Comparison of ENCODE assay signal across 1 cellular context in the genomic region with DNA sequence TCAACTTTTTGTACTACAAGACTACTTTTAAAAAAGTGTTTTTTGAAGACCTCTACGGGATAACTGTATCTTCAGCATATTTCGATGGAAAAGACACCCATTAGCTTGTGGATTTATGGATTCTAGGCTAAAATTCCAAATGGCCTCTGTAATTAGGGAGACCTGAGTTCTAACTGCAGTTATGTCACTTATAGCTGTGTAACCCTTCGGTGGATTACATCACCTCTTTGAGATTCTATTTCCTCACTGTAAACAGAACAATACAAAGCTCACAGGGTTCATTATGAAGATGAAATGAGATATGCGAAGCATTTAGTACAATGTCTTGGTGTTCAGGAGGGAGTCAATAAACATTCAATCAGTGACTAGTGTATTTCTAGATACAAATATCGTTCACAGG.
TF ChIP-seq lines count a peak whose summit lies in the region.

No MANE protein-coding gene starts in this region.

TF ChIP-seq in HEK293, 187 proteins besides CTCF, POLR2A, EP300 and RAD21 (continued from another document and continues in another):
- TF ChIP-seq ZNF324 (tag by site-specific recombination; IDR thresholded peaks at IDR 0.05): no peak
- TF ChIP-seq ZBTB1 (tag by site-specific recombination; IDR thresholded peaks at IDR 0.05): no peak
- peak; percentile 63 for TF ChIP-seq FEZF1 (tag by site-specific recombination; IDR thresholded peaks at IDR 0.05)
- TF ChIP-seq ZNF157 (tag by site-specific recombination; IDR thresholded peaks at IDR 0.05): no peak
- no peak for TF ChIP-seq ZNF433 (tag by site-specific recombination; IDR thresholded peaks at IDR 0.05; ENCODE audit: low read depth)
- TF ChIP-seq ZNF664 (tag by site-specific recombination; IDR thresholded peaks at IDR 0.05): peak; percentile 39; the same call in 1 of the 2 replicates
- 0 out of 2 replicates have a peak, but pooled peaks have one; percentile 30 for TF ChIP-seq ZSCAN23 (tag by site-specific recombination; IDR thresholded peaks at IDR 0.05)
- no peak for TF ChIP-seq ZNF23 (tag by site-specific recombination; IDR thresholded peaks at IDR 0.05; ENCODE audit: borderline replicate concordance)
- no peak for TF ChIP-seq HOXC10 (CRISPR knock-in tag; IDR thresholded peaks at IDR 0.05)
- no peak for TF ChIP-seq EGR2 (tag by site-specific recombination; IDR thresholded peaks at IDR 0.05; ENCODE audit: low read depth)
- no peak for TF ChIP-seq ZNF416 (tag by site-specific recombination; IDR thresholded peaks at IDR 0.05)
- no peak for TF ChIP-seq ZBTB49 (tag by site-specific recombination; IDR thresholded peaks at IDR 0.05; ENCODE audit: low read depth)
- no peak for TF ChIP-seq YY2 (tag by site-specific recombination; IDR thresholded peaks at IDR 0.05)
- no peak for TF ChIP-seq ZSCAN30 (tag by site-specific recombination; IDR thresholded peaks at IDR 0.05)
- no peak for TF ChIP-seq ZNF2 (tag by site-specific recombination; IDR thresholded peaks at IDR 0.05)
- TF ChIP-seq ZNF24 (tag by site-specific recombination; IDR thresholded peaks at IDR 0.05): no peak
- TF ChIP-seq ZNF169 (tag by site-specific recombination; IDR thresholded peaks at IDR 0.05): no peak
- 0 out of 2 replicates have a peak, but pooled peaks have one; percentile 64 for TF ChIP-seq ZBTB44 (tag by site-specific recombination; IDR thresholded peaks at IDR 0.05)
- no peak for TF ChIP-seq ZNF707 (tag by site-specific recombination; IDR thresholded peaks at IDR 0.05)
- 0 out of 2 replicates have a peak, but pooled peaks have one; percentile 39 for TF ChIP-seq KLF10 (tag by site-specific recombination; IDR thresholded peaks at IDR 0.05)
- TF ChIP-seq, protein P1, sequence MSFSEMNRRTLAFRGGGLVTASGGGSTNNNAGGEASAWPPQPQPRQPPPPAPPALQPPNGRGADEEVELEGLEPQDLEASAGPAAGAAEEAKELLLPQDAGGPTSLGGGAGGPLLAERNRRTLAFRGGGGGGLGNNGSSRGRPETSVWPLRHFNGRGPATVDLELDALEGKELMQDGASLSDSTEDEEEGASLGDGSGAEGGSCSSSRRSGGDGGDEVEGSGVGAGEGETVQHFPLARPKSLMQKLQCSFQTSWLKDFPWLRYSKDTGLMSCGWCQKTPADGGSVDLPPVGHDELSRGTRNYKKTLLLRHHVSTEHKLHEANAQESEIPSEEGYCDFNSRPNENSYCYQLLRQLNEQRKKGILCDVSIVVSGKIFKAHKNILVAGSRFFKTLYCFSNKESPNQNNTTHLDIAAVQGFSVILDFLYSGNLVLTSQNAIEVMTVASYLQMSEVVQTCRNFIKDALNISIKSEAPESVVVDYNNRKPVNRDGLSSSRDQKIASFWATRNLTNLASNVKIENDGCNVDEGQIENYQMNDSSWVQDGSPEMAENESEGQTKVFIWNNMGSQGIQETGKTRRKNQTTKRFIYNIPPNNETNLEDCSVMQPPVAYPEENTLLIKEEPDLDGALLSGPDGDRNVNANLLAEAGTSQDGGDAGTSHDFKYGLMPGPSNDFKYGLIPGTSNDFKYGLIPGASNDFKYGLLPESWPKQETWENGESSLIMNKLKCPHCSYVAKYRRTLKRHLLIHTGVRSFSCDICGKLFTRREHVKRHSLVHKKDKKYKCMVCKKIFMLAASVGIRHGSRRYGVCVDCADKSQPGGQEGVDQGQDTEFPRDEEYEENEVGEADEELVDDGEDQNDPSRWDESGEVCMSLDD (tag by site-specific recombination; IDR thresholded peaks at IDR 0.05): no peak
- TF ChIP-seq, protein P2, sequence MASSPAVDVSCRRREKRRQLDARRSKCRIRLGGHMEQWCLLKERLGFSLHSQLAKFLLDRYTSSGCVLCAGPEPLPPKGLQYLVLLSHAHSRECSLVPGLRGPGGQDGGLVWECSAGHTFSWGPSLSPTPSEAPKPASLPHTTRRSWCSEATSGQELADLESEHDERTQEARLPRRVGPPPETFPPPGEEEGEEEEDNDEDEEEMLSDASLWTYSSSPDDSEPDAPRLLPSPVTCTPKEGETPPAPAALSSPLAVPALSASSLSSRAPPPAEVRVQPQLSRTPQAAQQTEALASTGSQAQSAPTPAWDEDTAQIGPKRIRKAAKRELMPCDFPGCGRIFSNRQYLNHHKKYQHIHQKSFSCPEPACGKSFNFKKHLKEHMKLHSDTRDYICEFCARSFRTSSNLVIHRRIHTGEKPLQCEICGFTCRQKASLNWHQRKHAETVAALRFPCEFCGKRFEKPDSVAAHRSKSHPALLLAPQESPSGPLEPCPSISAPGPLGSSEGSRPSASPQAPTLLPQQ (tag by site-specific recombination; IDR thresholded peaks at IDR 0.05): peak; percentile 55; the same call in 1 of the 2 replicates
- TF ChIP-seq ZFP3 (tag by site-specific recombination; IDR thresholded peaks at IDR 0.05; ENCODE audit: low read depth): no peak
- no peak for TF ChIP-seq ZNF248 (tag by site-specific recombination; IDR thresholded peaks at IDR 0.05)
- no peak for TF ChIP-seq ZNF140 (tag by site-specific recombination; IDR thresholded peaks at IDR 0.05)
- TF ChIP-seq GLIS1 (tag by site-specific recombination; IDR thresholded peaks at IDR 0.05): no peak
- peak; percentile 86 for TF ChIP-seq ZNF629 (tag by site-specific recombination; IDR thresholded peaks at IDR 0.05)
- peak; percentile 93 for TF ChIP-seq IKZF3 (tag by site-specific recombination; IDR thresholded peaks at IDR 0.05)
- TF ChIP-seq ZNF548 (tag by site-specific recombination; IDR thresholded peaks at IDR 0.05): no peak
- TF ChIP-seq, protein P3, sequence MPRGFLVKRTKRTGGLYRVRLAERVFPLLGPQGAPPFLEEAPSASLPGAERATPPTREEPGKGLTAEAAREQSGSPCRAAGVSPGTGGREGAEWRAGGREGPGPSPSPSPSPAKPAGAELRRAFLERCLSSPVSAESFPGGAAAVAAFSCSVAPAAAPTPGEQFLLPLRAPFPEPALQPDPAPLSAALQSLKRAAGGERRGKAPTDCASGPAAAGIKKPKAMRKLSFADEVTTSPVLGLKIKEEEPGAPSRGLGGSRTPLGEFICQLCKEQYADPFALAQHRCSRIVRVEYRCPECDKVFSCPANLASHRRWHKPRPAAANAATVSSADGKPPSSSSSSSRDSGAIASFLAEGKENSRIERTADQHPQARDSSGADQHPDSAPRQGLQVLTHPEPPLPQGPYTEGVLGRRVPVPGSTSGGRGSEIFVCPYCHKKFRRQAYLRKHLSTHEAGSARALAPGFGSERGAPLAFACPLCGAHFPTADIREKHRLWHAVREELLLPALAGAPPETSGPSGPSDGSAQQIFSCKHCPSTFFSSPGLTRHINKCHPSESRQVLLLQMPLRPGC (tag by site-specific recombination; IDR thresholded peaks at IDR 0.05): peak; percentile 40; the same call in 1 of the 2 replicates
- TF ChIP-seq, protein P4, sequence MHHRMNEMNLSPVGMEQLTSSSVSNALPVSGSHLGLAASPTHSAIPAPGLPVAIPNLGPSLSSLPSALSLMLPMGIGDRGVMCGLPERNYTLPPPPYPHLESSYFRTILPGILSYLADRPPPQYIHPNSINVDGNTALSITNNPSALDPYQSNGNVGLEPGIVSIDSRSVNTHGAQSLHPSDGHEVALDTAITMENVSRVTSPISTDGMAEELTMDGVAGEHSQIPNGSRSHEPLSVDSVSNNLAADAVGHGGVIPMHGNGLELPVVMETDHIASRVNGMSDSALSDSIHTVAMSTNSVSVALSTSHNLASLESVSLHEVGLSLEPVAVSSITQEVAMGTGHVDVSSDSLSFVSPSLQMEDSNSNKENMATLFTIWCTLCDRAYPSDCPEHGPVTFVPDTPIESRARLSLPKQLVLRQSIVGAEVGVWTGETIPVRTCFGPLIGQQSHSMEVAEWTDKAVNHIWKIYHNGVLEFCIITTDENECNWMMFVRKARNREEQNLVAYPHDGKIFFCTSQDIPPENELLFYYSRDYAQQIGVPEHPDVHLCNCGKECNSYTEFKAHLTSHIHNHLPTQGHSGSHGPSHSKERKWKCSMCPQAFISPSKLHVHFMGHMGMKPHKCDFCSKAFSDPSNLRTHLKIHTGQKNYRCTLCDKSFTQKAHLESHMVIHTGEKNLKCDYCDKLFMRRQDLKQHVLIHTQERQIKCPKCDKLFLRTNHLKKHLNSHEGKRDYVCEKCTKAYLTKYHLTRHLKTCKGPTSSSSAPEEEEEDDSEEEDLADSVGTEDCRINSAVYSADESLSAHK (tag by site-specific recombination; IDR thresholded peaks at IDR 0.05): no peak
- no peak for TF ChIP-seq BCL11B (tag by site-specific recombination; IDR thresholded peaks at IDR 0.05; ENCODE audit: low read depth)
- 0 out of 2 replicates have a peak, but pooled peaks have one; percentile 32 for TF ChIP-seq ZNF600 (tag by site-specific recombination; IDR thresholded peaks at IDR 0.05)
- TF ChIP-seq TSHZ1 (tag by site-specific recombination; IDR thresholded peaks at IDR 0.05; ENCODE audit: borderline replicate concordance): peak; percentile 31; the same call in 1 of the 2 replicates
- no peak for TF ChIP-seq ZNF792 (tag by site-specific recombination; IDR thresholded peaks at IDR 0.05)
- TF ChIP-seq, protein P5, sequence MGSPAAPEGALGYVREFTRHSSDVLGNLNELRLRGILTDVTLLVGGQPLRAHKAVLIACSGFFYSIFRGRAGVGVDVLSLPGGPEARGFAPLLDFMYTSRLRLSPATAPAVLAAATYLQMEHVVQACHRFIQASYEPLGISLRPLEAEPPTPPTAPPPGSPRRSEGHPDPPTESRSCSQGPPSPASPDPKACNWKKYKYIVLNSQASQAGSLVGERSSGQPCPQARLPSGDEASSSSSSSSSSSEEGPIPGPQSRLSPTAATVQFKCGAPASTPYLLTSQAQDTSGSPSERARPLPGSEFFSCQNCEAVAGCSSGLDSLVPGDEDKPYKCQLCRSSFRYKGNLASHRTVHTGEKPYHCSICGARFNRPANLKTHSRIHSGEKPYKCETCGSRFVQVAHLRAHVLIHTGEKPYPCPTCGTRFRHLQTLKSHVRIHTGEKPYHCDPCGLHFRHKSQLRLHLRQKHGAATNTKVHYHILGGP (tag by site-specific recombination; IDR thresholded peaks at IDR 0.05): no peak
- no peak for TF ChIP-seq KLF9 (tag by site-specific recombination; IDR thresholded peaks at IDR 0.05; ENCODE audit: low read depth)
- no peak for TF ChIP-seq ZNF175 (tag by site-specific recombination; IDR thresholded peaks at IDR 0.05)
